9 cellular contexts compared by ENCODE assay signal in genomic region chr15:74422723-74423442, GRCh38. TPM values are rescaled to one million over a fixed set of nuclear protein-coding genes. Genes with fewer than 3 reads are reported as not detected.
DNase-seq lines count a peak whose midpoint lies in the region; ATAC-seq, FAIRE-seq and TF ChIP-seq lines count a peak whose summit lies in the region.
"Had no signal": no experiment of that assay in that cellular context is flagged by ENCODE, and none has a peak within 500 bp of the region (broad histone marks: within the 10 kb centered on the region; RNA-seq: fewer than 3 reads in every experiment).

No MANE protein-coding gene starts in this region.

- H3K4me2 ChIP-seq in GM12878 (ENCODE audit: control insufficient read depth, insufficient read depth) (peak overlapping the region; percentile 97), mesendoderm (ENCODE audit: low read length) (no peak overlapping the region)

- 15% methylated on average over 13 of the region's 13 CpGs for WGBS in GM12878 (ENCODE audit: insufficient coverage, insufficient replicate concordance, low lambda C conversion rate, missing lambda C conversion rate)
- no CpG with 5 or more reads among the region's 13 CpGs for WGBS in mesendoderm (ENCODE audit: extremely low coverage, insufficient coverage, low lambda C conversion rate)

- H3K4me1 ChIP-seq in GM12878 (ENCODE audit: control insufficient read depth, insufficient read depth, low read length) (peaks cover 79% of the 10 kb centered on the region), mesendoderm (ENCODE audit: control insufficient read depth, low read depth, low read length) (peaks cover 17% of the 10 kb centered on the region)

- H4K20me1 ChIP-seq in GM12878 (ENCODE audit: control insufficient read depth, insufficient read depth): peaks cover 47% of the 10 kb centered on the region

- H2BK15ac ChIP-seq in mesendoderm (replicated peaks; ENCODE audit: low read depth): no peak overlapping the region

- peak overlapping the region; percentile 82 for H3K56ac ChIP-seq in mesendoderm (ENCODE audit: low read length)

- H3K9ac ChIP-seq in GM12878 (ENCODE audit: control insufficient read depth, insufficient read depth, low read length) (peak overlapping the region; percentile 59), mesendoderm (ENCODE audit: low read length) (peak overlapping the region; percentile 34)

- peak; percentile 44 for ATAC-seq in GM12878
- ATAC-seq in GM18520 (IDR thresholded peaks at IDR 0.05; ENCODE audit: unreplicated experiment): no peak
- ATAC-seq in HG02884 (IDR thresholded peaks at IDR 0.05; ENCODE audit: unreplicated experiment): no peak
- ATAC-seq in HG03354 (IDR thresholded peaks at IDR 0.05; ENCODE audit: poor library complexity, severe bottlenecking, unreplicated experiment): no peak
- ATAC-seq in esophagus mucosa: no peak

- RAD21 ChIA-PET in GM12878 (lab: Charles Lee; ENCODE audit: unreplicated experiment): interaction anchor here (0.8 to 24.4 kb wide), 5 partner anchors 6 to 47 kb away, joined by 3 to 496 read pairs (median 22); no protein-coding TSS in a partner anchor

- H3K27me3 ChIP-seq in BJ (ENCODE audit: control insufficient read depth, insufficient read depth, low read length) (no peaks in the 10 kb centered on the region), GM12878 (replicated peaks in 1 of 2; ENCODE audit: control insufficient read depth in 2 of 2, insufficient read depth in 2 of 2, low read length in 1 of 2) (no peaks in the 10 kb centered on the region), mesendoderm (ENCODE audit: insufficient read depth, low read length, poor library complexity) (no peaks in the 10 kb centered on the region)

- TF ChIP-seq CTCF in BJ (IDR thresholded peaks at IDR 0.05; ENCODE audit: insufficient read depth, low read depth, low read length) (no peak), GM12878 (IDR thresholded peaks at IDR 0.05 in 2 of 3, conservative IDR thresholded peaks at IDR 0.05 in 1 of 3; ENCODE audit: control insufficient read depth in 2 of 3, extremely low read depth in 1 of 3, insufficient read depth in 1 of 3, low read depth in 3 of 3, low read length in 3 of 3) (no peak; a peak in 1 of 6 replicates)

- no peak overlapping the region for H4K5ac ChIP-seq in mesendoderm (ENCODE audit: low read length)

- peaks cover 18% of the 10 kb centered on the region for H3K79me1 ChIP-seq in mesendoderm (ENCODE audit: low read length)

- CTCF ChIA-PET in BJ (lab: Yijun Ruan, JAX) (interaction anchor here (1.0 to 1.6 kb wide), 6 partner anchors 14 to 47 kb away, joined by 3 to 5 read pairs (median 3); no protein-coding TSS in a partner anchor), GM12878 (lab: Yijun Ruan, JAX) (interaction anchor here (0.9 to 16.9 kb wide), 3 partner anchors 9 to 38 kb away, joined by 3 to 187 read pairs (median 3); no protein-coding TSS in a partner anchor)

- no peaks in the 10 kb centered on the region for H3K9me3 ChIP-seq in GM12878 (replicated peaks; ENCODE audit: control insufficient read depth, insufficient read depth, low read length)

- in situ Hi-C loops in GM12878 (cut with MboI): no loop called here

- H3K79me2 ChIP-seq in GM12878 (ENCODE audit: control insufficient read depth, insufficient read depth, low read length): peaks cover 100% of the 10 kb centered on the region
- peaks cover 5% of the 10 kb centered on the region for H3K79me2 ChIP-seq in mesendoderm (ENCODE audit: control insufficient read depth, insufficient read depth, low read length)

- H3K4me3 ChIP-seq in BJ (ENCODE audit: low read depth, low read length) (no peak overlapping the region), GM12878 (peak overlapping the region; percentile 98), mesendoderm (ENCODE audit: low read length) (no peak overlapping the region)

- POLR2A ChIA-PET in BJ (lab: Charles Lee): no interaction called here
- POLR2A ChIA-PET in GM12878 (lab: Charles Lee): interaction anchor here (0.7 to 16.6 kb wide), 7 partner anchors 8 to 38 kb away, joined by 3 to 325 read pairs (median 4); partner anchors contain the start of gene SEMA7A

- H2AK5ac ChIP-seq in mesendoderm (ENCODE audit: low read length): peak overlapping the region; percentile 59

- FAIRE-seq in HTR-8/SVneo (lab: Jason Lieb, UNC) (peak; percentile 26), GM12878 (lab: Jason Lieb, UNC) (no peak)
- FAIRE-seq: endometrium had no signal

- TF ChIP-seq RAD21 in GM12878 (IDR thresholded peaks at IDR 0.05; ENCODE audit: insufficient read depth, low read depth, low read length): no peak

- no peak overlapping the region for H2BK120ac ChIP-seq in mesendoderm (ENCODE audit: low read depth, low read length)

- peak overlapping the region; percentile 45 for H3K23ac ChIP-seq in mesendoderm (ENCODE audit: low read length)

- H2BK5ac ChIP-seq in mesendoderm (ENCODE audit: low read length): peak overlapping the region; percentile 69

- no peak overlapping the region for H2AFZ ChIP-seq in GM12878 (ENCODE audit: control insufficient read depth, low read depth, low read length)

- TF ChIP-seq POLR2A in GM12878 (IDR thresholded peaks at IDR 0.05; ENCODE audit: low read depth, low read length): peak; percentile 48

- no TSS peak for BruUV-seq in GM12878 (replicated peaks; lab: Mats Ljungman, UMichigan)

- H3K4ac ChIP-seq in mesendoderm (ENCODE audit: low read depth, low read length): no peak overlapping the region

- peak overlapping the region; percentile 49 for H3K27ac ChIP-seq in GM12878 (ENCODE audit: control insufficient read depth, insufficient read depth)
- peak overlapping the region; percentile 25 for H3K27ac ChIP-seq in mesendoderm (ENCODE audit: low read depth, low read length)

- intact Hi-C loops in GM12878 (cut with micrococcal nuclease; ENCODE audit: unreplicated experiment): no loop called here

- SMC1A ChIA-PET in GM12878 (lab: Charles Lee; ENCODE audit: uncharacterized antibody, unreplicated experiment): interaction anchor here (1.6 to 9.3 kb wide), 2 partner anchors 9 to 20 kb away, joined by 6 to 82 read pairs; no protein-coding TSS in a partner anchor

- no peaks in the 10 kb centered on the region for H3K36me3 ChIP-seq in BJ (ENCODE audit: control insufficient read depth, insufficient read depth, low read length)
- H3K36me3 ChIP-seq in GM12878 (ENCODE audit: control insufficient read depth in 2 of 2, insufficient read depth in 2 of 2, low read length in 1 of 2): peaks cover 34% of the 10 kb centered on the region in 2 experiments; a peak in 3 of 4 replicates
- no peaks in the 10 kb centered on the region for H3K36me3 ChIP-seq in mesendoderm (ENCODE audit: control insufficient read depth, insufficient read depth, low read length)

- DNase-seq in BJ (ENCODE audit: low read depth) (peak; percentile 44), HTR-8/SVneo (ENCODE audit: insufficient read length, low spot score) (peak; percentile 59), GM12878 (ENCODE audit: low read depth, low spot score) (no peak), mesendoderm (peak; percentile 91)

- H3K18ac ChIP-seq in mesendoderm (ENCODE audit: low read length): peak overlapping the region; percentile 6

- no peak overlapping the region for H4K8ac ChIP-seq in mesendoderm (ENCODE audit: low read depth, low read length)

- TF ChIP-seq EP300 in GM12878 (IDR thresholded peaks at IDR 0.05; ENCODE audit: borderline replicate concordance in 1 of 2, control insufficient read depth in 1 of 2, low read depth in 2 of 2, low read length in 2 of 2): no peak

RNA-seq across cellular contexts. Expression of gene SEMA7A, which starts 10.9 kb away (rescaled TPM):
- polyA plus RNA-seq in BJ (2011; rRNA removed) (14.1 and 22.7 TPM in 2 replicates), GM12878 (2011; rRNA removed) (37.6 and 65.2 TPM in 2 replicates), GM12878 (2014; fragmentation: Illumina TruSeq; extraction: Trizol) (47.9 and 70.5 TPM in 2 replicates), GM12878 (2014; fragmentation: Nextera tagmentation; extraction: Ambion mirVana) (1 to 10 TPM in 1 of 2 experiments, under 1 TPM in 1; 0.08 to 1.1 TPM), GM12878 (2014; rRNA removed) (99.1 and 99.2 TPM in 2 replicates), GM12878 (2016; fragmentation: Nextera tagmentation; extraction: Ambion mirVana) (10 to 100 TPM; 13.3 to 15.6 TPM)
- polyA minus RNA-seq in BJ (2011; rRNA and poly(A)+ RNA removed): 11.6 and 21.5 TPM in 2 replicates
- 137 and 160 TPM in 2 replicates for total RNA-seq in GM12878 (2013; cell fraction: nucleolus; rRNA removed)
- total RNA-seq in GM12878 (2014; rRNA removed) (56.3 and 58.3 TPM in 2 replicates), GM12878 (2014; rRNA removed; fragmentation: Illumina TruSeq; extraction: Trizol) (48.7 and 52.9 TPM in 2 replicates), GM12878 (2021) (112 and 114 TPM in 2 replicates), esophagus mucosa (4.0 TPM)
- polyA plus RNA-seq in GM12878 (2011; ENCODE audit: low read depth): 33.6 TPM
- polyA plus RNA-seq in GM12878 (2011; cell fraction: cytosol; rRNA removed): 115 and 126 TPM in 2 replicates
- polyA plus RNA-seq in GM12878 (2011; cell fraction: nucleus; rRNA removed): 208 and 229 TPM in 2 replicates
- polyA plus RNA-seq in GM12878 (2012): 60.0 and 110 TPM in 2 replicates
- polyA minus RNA-seq in GM12878 (2011; rRNA and poly(A)+ RNA removed): 75.6 and 130 TPM in 2 replicates
- polyA minus RNA-seq in GM12878 (2011; cell fraction: cytosol; rRNA and poly(A)+ RNA removed): 48.1 and 52.4 TPM in 2 replicates
- polyA minus RNA-seq in GM12878 (2011; cell fraction: nucleus; rRNA and poly(A)+ RNA removed): 48.2 and 63.7 TPM in 2 replicates
- 9.6 TPM for polyA plus RNA-seq in mesendoderm (2013, experiment 1 of 2)
- 10.6 TPM for polyA plus RNA-seq in mesendoderm (2013, experiment 2 of 2)

RNA-seq across cellular contexts. Expression of gene UBL7, which starts 38.1 kb away (rescaled TPM):
- polyA plus RNA-seq in BJ (2011; rRNA removed) (69.4 and 87.3 TPM in 2 replicates), GM12878 (2011; rRNA removed) (72.6 and 89.7 TPM in 2 replicates), GM12878 (2014; fragmentation: Illumina TruSeq; extraction: Trizol) (61.3 and 90.5 TPM in 2 replicates), GM12878 (2014; fragmentation: Nextera tagmentation; extraction: Ambion mirVana) (10 to 100 TPM; 25.9 to 59.1 TPM), GM12878 (2014; rRNA removed) (117 and 135 TPM in 2 replicates), GM12878 (2016; fragmentation: Nextera tagmentation; extraction: Ambion mirVana) (100 to 1,000 TPM; 123 to 145 TPM)
- 43.8 and 81.0 TPM in 2 replicates for polyA minus RNA-seq in BJ (2011; rRNA and poly(A)+ RNA removed)
- 22.7 and 26.2 TPM in 2 replicates for total RNA-seq in GM12878 (2013; cell fraction: nucleolus; rRNA removed)
- total RNA-seq in GM12878 (2014; rRNA removed) (106 and 107 TPM in 2 replicates), GM12878 (2014; rRNA removed; fragmentation: Illumina TruSeq; extraction: Trizol) (44.3 and 46.6 TPM in 2 replicates), GM12878 (2021) (81.3 and 84.8 TPM in 2 replicates), esophagus mucosa (28.2 TPM)
- polyA plus RNA-seq in GM12878 (2011; ENCODE audit: low read depth): 33.5 TPM
- polyA plus RNA-seq in GM12878 (2011; cell fraction: cytosol; rRNA removed): 138 and 156 TPM in 2 replicates
- polyA plus RNA-seq in GM12878 (2011; cell fraction: nucleus; rRNA removed): 60.8 and 62.4 TPM in 2 replicates
- 57.3 and 69.1 TPM in 2 replicates for polyA plus RNA-seq in GM12878 (2012)
- polyA minus RNA-seq in GM12878 (2011; rRNA and poly(A)+ RNA removed): 79.1 and 122 TPM in 2 replicates
- 32.5 and 36.5 TPM in 2 replicates for polyA minus RNA-seq in GM12878 (2011; cell fraction: cytosol; rRNA and poly(A)+ RNA removed)
- polyA minus RNA-seq in GM12878 (2011; cell fraction: nucleus; rRNA and poly(A)+ RNA removed): 17.3 and 22.1 TPM in 2 replicates
- polyA plus RNA-seq in mesendoderm (2013, experiment 1 of 2): 38.7 TPM
- polyA plus RNA-seq in mesendoderm (2013, experiment 2 of 2): 39.7 TPM

RNA-seq across cellular contexts. Expression of gene CYP11A1, which starts 55.4 kb away (rescaled TPM):
- polyA plus RNA-seq in BJ (2011; rRNA removed) (0.63 and 0.70 TPM in 2 replicates), GM12878 (2011; rRNA removed) (1.1 and 1.2 TPM in 2 replicates), GM12878 (2014; fragmentation: Illumina TruSeq; extraction: Trizol) (0.19 TPM in 1 of 2 replicates, not detected in the other), GM12878 (2014; fragmentation: Nextera tagmentation; extraction: Ambion mirVana) (under 1 TPM; 0.11 to 0.23 TPM), GM12878 (2014; rRNA removed) (0.52 TPM in 1 of 2 replicates, not detected in the other), GM12878 (2016; fragmentation: Nextera tagmentation; extraction: Ambion mirVana) (not detected)
- 0.33 and 0.46 TPM in 2 replicates for polyA minus RNA-seq in BJ (2011; rRNA and poly(A)+ RNA removed)
- total RNA-seq in GM12878 (2013; cell fraction: nucleolus; rRNA removed): 8.3 and 9.5 TPM in 2 replicates
- total RNA-seq in GM12878 (2014; rRNA removed) (not detected in 2 replicates), GM12878 (2014; rRNA removed; fragmentation: Illumina TruSeq; extraction: Trizol) (not detected in 2 replicates), GM12878 (2021) (0.29 and 0.69 TPM in 2 replicates), esophagus mucosa (3.2 TPM)
- polyA plus RNA-seq in GM12878 (2011; ENCODE audit: low read depth): 0.34 TPM
- 0.90 and 1.7 TPM in 2 replicates for polyA plus RNA-seq in GM12878 (2011; cell fraction: cytosol; rRNA removed)
- polyA plus RNA-seq in GM12878 (2011; cell fraction: nucleus; rRNA removed): 1.4 and 3.2 TPM in 2 replicates
- polyA plus RNA-seq in GM12878 (2012): 0.50 and 1.1 TPM in 2 replicates
- polyA minus RNA-seq in GM12878 (2011; rRNA and poly(A)+ RNA removed): 0.80 and 2.3 TPM in 2 replicates
- not detected in 2 replicates for polyA minus RNA-seq in GM12878 (2011; cell fraction: cytosol; rRNA and poly(A)+ RNA removed)
- 1.4 and 1.5 TPM in 2 replicates for polyA minus RNA-seq in GM12878 (2011; cell fraction: nucleus; rRNA and poly(A)+ RNA removed)
- 2.5 TPM for polyA plus RNA-seq in mesendoderm (2013, experiment 1 of 2)
- 2.9 TPM for polyA plus RNA-seq in mesendoderm (2013, experiment 2 of 2)
